28 cellular contexts compared by ENCODE assay signal in genomic region chr2:83104202-83104601, GRCh38.
"Had no signal": no experiment of that assay in that cellular context is flagged by ENCODE, and none has a peak within 500 bp of the region (broad histone marks: within the 10 kb centered on the region; RNA-seq: fewer than 3 reads in every experiment).

No MANE protein-coding gene starts in this region.

- H3K36me3 ChIP-seq: esophagus squamous epithelium, heart left ventricle, spleen, thyroid gland, upper lobe of right lung, WERI-Rb-1 had no signal

- H3K9me3 ChIP-seq: esophagus squamous epithelium, thyroid gland, upper lobe of right lung had no signal

- H3K4me3 ChIP-seq: dorsolateral prefrontal cortex, esophagus squamous epithelium, heart left ventricle, spleen, thyroid gland, upper lobe of right lung had no signal

- H3K27me3 ChIP-seq: dorsolateral prefrontal cortex, esophagus squamous epithelium, heart left ventricle, spleen, thyroid gland, upper lobe of right lung had no signal

- H3K4me1 ChIP-seq: esophagus squamous epithelium, spleen, thyroid gland, upper lobe of right lung had no signal

- H3K36me3 Mint-ChIP-seq: memory B cell, T-cell had no signal

- H3K27ac ChIP-seq: dorsolateral prefrontal cortex, esophagus squamous epithelium, spleen, thyroid gland, upper lobe of right lung, WERI-Rb-1 had no signal

- FAIRE-seq: colon had no signal

- DNase-seq: activated CD4-positive, alpha-beta T cell treated with anti-CD3 and anti-CD28 coated beads for 1 hour; activated CD4-positive, alpha-beta T cell treated with anti-CD3 and anti-CD28 coated beads, Interleukin-2, amount 50 U/mL, for 1 hour; activated CD8-positive, alpha-beta T cell treated with anti-CD3 and anti-CD28 coated beads, Interleukin-2, amount 10 ng/mL, durations not matched to agents 7 days and 5 days; activated gamma-delta T cell; activated naive CD4-positive, alpha-beta T cell treated with anti-CD3 and anti-CD28 coated beads, Interleukin-2, amount 50 U/mL, for 16 hours; activated naive CD8-positive, alpha-beta T cell treated with anti-CD3 and anti-CD28 coated beads, Interleukin-2, amount 50 U/mL, for 24 hours; anterior cingulate cortex; dorsolateral prefrontal cortex; effector memory CD8-positive, alpha-beta T cell; esophagus squamous epithelium; heart left ventricle; islet precursor cell; left cardiac atrium; nucleus accumbens; posterior cingulate gyrus; spleen; stimulated activated CD4-positive, alpha-beta T cell treated with anti-CD3 and anti-CD28 coated beads, Interleukin-4, amount 100 ng/mL, for 1 hour; stimulated activated naive CD4-positive, alpha-beta T cell treated with Interleukin-2 at 50 U/mL for 16 hours; T-cell; thyroid gland; upper lobe of right lung; WERI-Rb-1 had no signal

- ATAC-seq: activated CD8-positive, alpha-beta T cell treated with anti-CD3 and anti-CD28 coated beads, Interleukin-2, amount 10 ng/mL, durations not matched to agents 7 days and 5 days; activated naive CD8-positive, alpha-beta T cell treated with anti-CD3 and anti-CD28 coated beads, Interleukin-2, amount 50 U/mL, for 24 hours; effector memory CD8-positive, alpha-beta T cell; sciatic nerve; T-cell; upper lobe of right lung had no signal

- H3K4me3 Mint-ChIP-seq: activated CD8-positive, alpha-beta T cell treated with anti-CD3 and anti-CD28 coated beads, Interleukin-2, amount 10 ng/mL, durations not matched to agents 7 days and 5 days; activated naive CD8-positive, alpha-beta T cell treated with anti-CD3 and anti-CD28 coated beads, Interleukin-2, amount 50 U/mL, for 24 hours; activated T-helper 1 cell treated with anti-CD3 and anti-CD28 coated beads, Interleukin-12 subunit alpha, Interleukin-12 subunit beta, Interleukin-2, Interleukin-4 antibody, amounts not matched to agents 30 ng/mL and 10 ng/mL and 1 ng/mL, durations not matched to agents 14 hours and 24 hours and 36 hours; central memory CD8-positive, alpha-beta T cell; effector memory CD8-positive, alpha-beta T cell; memory B cell; T-cell; T-helper 2 cell treated with Interferon-gamma antibody and Interleukin-4, amounts not matched to agents 5 μg/mL and 100 μg/mL, for 36 hours had no signal

- H3K27ac Mint-ChIP-seq: activated CD8-positive, alpha-beta T cell treated with anti-CD3 and anti-CD28 coated beads, Interleukin-2, amount 10 ng/mL, durations not matched to agents 7 days and 5 days; activated naive CD8-positive, alpha-beta T cell treated with anti-CD3 and anti-CD28 coated beads, Interleukin-2, amount 50 U/mL, for 24 hours; activated T-helper 1 cell treated with anti-CD3 and anti-CD28 coated beads, Interleukin-12 subunit alpha, Interleukin-12 subunit beta, Interleukin-2, Interleukin-4 antibody, amounts not matched to agents 30 ng/mL and 10 ng/mL and 1 ng/mL, durations not matched to agents 14 hours and 24 hours and 36 hours; effector memory CD8-positive, alpha-beta T cell; memory B cell; T-cell; T-helper 2 cell treated with Interferon-gamma antibody and Interleukin-4, amounts not matched to agents 5 μg/mL and 100 μg/mL, for 36 hours had no signal

- H3K27me3 Mint-ChIP-seq: activated naive CD8-positive, alpha-beta T cell treated with anti-CD3 and anti-CD28 coated beads, Interleukin-2, amount 50 U/mL, for 24 hours; central memory CD8-positive, alpha-beta T cell; effector memory CD8-positive, alpha-beta T cell; memory B cell; T-cell had no signal

- H3K4me1 Mint-ChIP-seq: activated naive CD8-positive, alpha-beta T cell treated with anti-CD3 and anti-CD28 coated beads, Interleukin-2, amount 50 U/mL, for 24 hours; central memory CD8-positive, alpha-beta T cell; memory B cell; T-cell had no signal
